ENCODE assay signal across 14 cellular contexts in genomic region chr5:39486361-39486760, GRCh38.
DNase-seq lines count a peak whose midpoint lies in the region; ATAC-seq and TF ChIP-seq lines count a peak whose summit lies in the region.
"Had no signal": no experiment of that assay in that cellular context is flagged by ENCODE, and none has a peak within 500 bp of the region (broad histone marks: within the 10 kb centered on the region; RNA-seq: fewer than 3 reads in every experiment).

No MANE protein-coding gene starts in this region.

- no peak overlapping the region for H3K14ac ChIP-seq in IMR-90 (replicated peaks; ENCODE audit: low read depth, low read length)

- peak overlapping the region; percentile 33 for H2AFZ ChIP-seq in IMR-90 (replicated peaks; ENCODE audit: low read length, poor library complexity)

- no peak overlapping the region for H4K91ac ChIP-seq in IMR-90 (ENCODE audit: insufficient read depth, low read depth, low read length)

- H2BK20ac ChIP-seq in IMR-90 (ENCODE audit: low read depth, low read length): no peak overlapping the region

- H4K5ac ChIP-seq in IMR-90 (ENCODE audit: low read depth, low read length): no peak overlapping the region

- H3K4me3 Mint-ChIP-seq in osteocyte (ENCODE audit: unreplicated experiment): no peak overlapping the region
- H3K4me3 Mint-ChIP-seq in stimulated activated memory B cell treated with anti-CD40 and anti-IgM and Interleukin-4, amounts not matched to agents 10 μg/mL and 1 μg/mL and 100 μg/mL, for 72 hours: no peak overlapping the region
- H3K4me3 Mint-ChIP-seq: CD4-positive, CD25-positive, alpha-beta regulatory T cell had no signal

- dilution Hi-C loops in IMR-90 (cut with HindIII; ENCODE audit: low sequenced_read_pairs, unreplicated experiment): no loop called here

- no CpG with 5 or more reads among the region's 1 CpG for WGBS in IMR-90 (ENCODE audit: extremely low coverage in 2 of 2, insufficient read length in 1 of 2), 2 experiments

- no peaks in the 10 kb centered on the region for H4K20me1 ChIP-seq in IMR-90 (ENCODE audit: insufficient read depth, low read length)
- H4K20me1 ChIP-seq: BLaER1 treated with 17β-estradiol and CSF1 and Interleukin-3, amounts not matched to agents 10 nM and 100 nM had no signal

- no peak overlapping the region for H3K4ac ChIP-seq in IMR-90 (ENCODE audit: low read depth, low read length)

- peaks cover 9% of the 10 kb centered on the region for H3K9me3 Mint-ChIP-seq in osteocyte (ENCODE audit: unreplicated experiment)
- no peaks in the 10 kb centered on the region for H3K9me3 Mint-ChIP-seq in stimulated activated memory B cell treated with anti-CD40 and anti-IgM and Interleukin-4, amounts not matched to agents 10 μg/mL and 1 μg/mL and 100 μg/mL, for 72 hours

- H3K4me1 ChIP-seq in IMR-90 (ENCODE audit: control insufficient read depth, insufficient read depth, low read length): no peaks in the 10 kb centered on the region; the same call in 1 of the 2 replicates
- H3K4me1 ChIP-seq in upper lobe of right lung: peaks cover 5% of the 10 kb centered on the region

- H2AK5ac ChIP-seq in IMR-90 (ENCODE audit: low read depth, low read length): no peak overlapping the region

- POLR2A ChIA-PET in IMR-90 (lab: Charles Lee; ENCODE audit: unreplicated experiment): no interaction called here

- no peak overlapping the region for H3K9ac ChIP-seq in IMR-90 (ENCODE audit: low read depth, low read length)
- H3K9ac ChIP-seq: BLaER1 treated with 17β-estradiol and CSF1 and Interleukin-3, amounts not matched to agents 10 nM and 100 nM had no signal

- no peak overlapping the region for H2AK9ac ChIP-seq in IMR-90 (replicated peaks; ENCODE audit: low read depth, low read length, poor library complexity)

- TF ChIP-seq CTCF in IMR-90 (conservative IDR thresholded peaks at IDR 0.05; ENCODE audit: low read depth, low read length) (no peak), osteocyte (IDR thresholded peaks at IDR 0.05) (no peak), upper lobe of right lung (IDR thresholded peaks at IDR 0.05) (no peak)

- no peaks in the 10 kb centered on the region for H3K27me3 Mint-ChIP-seq in osteocyte (ENCODE audit: unreplicated experiment)
- no peaks in the 10 kb centered on the region for H3K27me3 Mint-ChIP-seq in stimulated activated memory B cell treated with anti-CD40 and anti-IgM and Interleukin-4, amounts not matched to agents 10 μg/mL and 1 μg/mL and 100 μg/mL, for 72 hours

- no peak overlapping the region for H3K56ac ChIP-seq in IMR-90 (ENCODE audit: extremely low read depth, insufficient read depth, low read length)

- no peak for TF ChIP-seq RAD21 in IMR-90 (IDR thresholded peaks at IDR 0.05; ENCODE audit: low read length)

- no peak overlapping the region for H3K18ac ChIP-seq in IMR-90 (ENCODE audit: low read depth, low read length)

- no peak overlapping the region for H2BK5ac ChIP-seq in IMR-90 (ENCODE audit: low read depth, low read length, poor library complexity, severe bottlenecking)

- peaks cover 5% of the 10 kb centered on the region for H3K36me3 Mint-ChIP-seq in osteocyte (ENCODE audit: unreplicated experiment)
- H3K36me3 Mint-ChIP-seq in stimulated activated memory B cell treated with anti-CD40 and anti-IgM and Interleukin-4, amounts not matched to agents 10 μg/mL and 1 μg/mL and 100 μg/mL, for 72 hours: no peaks in the 10 kb centered on the region
- H3K36me3 Mint-ChIP-seq: CD4-positive, CD25-positive, alpha-beta regulatory T cell had no signal

- no peak for DNase-seq in IMR-90
- DNase-seq in glomerular visceral epithelial cell (ENCODE audit: extremely low spot score): peak; percentile 11
- DNase-seq in osteocyte (ENCODE audit: extremely low spot score, unreplicated experiment): no peak
- peak; percentile 75 for DNase-seq in upper lobe of right lung
- DNase-seq: ACHN; Calu3; CD4-positive, CD25-positive, alpha-beta regulatory T cell; DMS 273 treated with DMSO at 0.1 percent for 48 hours; HCEC 1CT had no signal

- peak overlapping the region; percentile 59 for H3K27ac Mint-ChIP-seq in osteocyte (ENCODE audit: unreplicated experiment)
- no peak overlapping the region for H3K27ac Mint-ChIP-seq in stimulated activated memory B cell treated with anti-CD40 and anti-IgM and Interleukin-4, amounts not matched to agents 10 μg/mL and 1 μg/mL and 100 μg/mL, for 72 hours
- H3K27ac Mint-ChIP-seq: CD4-positive, CD25-positive, alpha-beta regulatory T cell had no signal

- H3K4me3 ChIP-seq in IMR-90 (ENCODE audit: insufficient read depth, low read depth, low read length): no peak overlapping the region
- H3K4me3 ChIP-seq in upper lobe of right lung: no peak overlapping the region
- H3K4me3 ChIP-seq: BLaER1 treated with 17β-estradiol and CSF1 and Interleukin-3, amounts not matched to agents 10 nM and 100 nM; GM12878 had no signal

- ATAC-seq in IMR-90 (ENCODE audit: low read depth) (no peak), upper lobe of right lung (peak; percentile 91), HG03460 (IDR thresholded peaks at IDR 0.05; ENCODE audit: unreplicated experiment) (no peak), HG02588 (IDR thresholded peaks at IDR 0.05; ENCODE audit: unreplicated experiment) (no peak)
- ATAC-seq in stimulated activated memory B cell treated with anti-CD40 and anti-IgM and Interleukin-4, amounts not matched to agents 10 μg/mL and 1 μg/mL and 100 μg/mL, for 72 hours: no peak
- ATAC-seq: GM12878 had no signal

- in situ Hi-C loops in IMR-90 (cut with MboI; ENCODE audit: low sequenced_read_pairs): no loop called here

- peaks cover 15% of the 10 kb centered on the region for H3K4me1 Mint-ChIP-seq in osteocyte (ENCODE audit: unreplicated experiment)
- no peaks in the 10 kb centered on the region for H3K4me1 Mint-ChIP-seq in stimulated activated memory B cell treated with anti-CD40 and anti-IgM and Interleukin-4, amounts not matched to agents 10 μg/mL and 1 μg/mL and 100 μg/mL, for 72 hours
- H3K4me1 Mint-ChIP-seq: CD4-positive, CD25-positive, alpha-beta regulatory T cell had no signal

- H2BK15ac ChIP-seq in IMR-90 (ENCODE audit: low read depth, low read length): no peak overlapping the region

- H3K27ac ChIP-seq in IMR-90 (ENCODE audit: insufficient read depth, low read length) (no peak overlapping the region), upper lobe of right lung (no peak overlapping the region)

- no peaks in the 10 kb centered on the region for H3K9me1 ChIP-seq in IMR-90 (ENCODE audit: insufficient read depth, low read length)

- H3K79me1 ChIP-seq in IMR-90 (ENCODE audit: low read depth in 1 of 2, low read length in 2 of 2): no peaks in the 10 kb centered on the region

- H3K27me3 ChIP-seq in IMR-90 (ENCODE audit: control insufficient read depth, insufficient read depth, low read length): no peaks in the 10 kb centered on the region
- no peaks in the 10 kb centered on the region for H3K27me3 ChIP-seq in upper lobe of right lung
- H3K27me3 ChIP-seq: BLaER1 treated with 17β-estradiol and CSF1 and Interleukin-3, amounts not matched to agents 10 nM and 100 nM had no signal

- H3K9me3 ChIP-seq in IMR-90 (ENCODE audit: control insufficient read depth, insufficient read depth, low read length) (peaks cover 6% of the 10 kb centered on the region), upper lobe of right lung (peaks cover 4% of the 10 kb centered on the region)

- no peak overlapping the region for H2BK120ac ChIP-seq in IMR-90 (ENCODE audit: low read depth, low read length)

- H3K36me3 ChIP-seq in IMR-90 (ENCODE audit: control insufficient read depth, insufficient read depth, low read length) (no peaks in the 10 kb centered on the region), upper lobe of right lung (no peaks in the 10 kb centered on the region)
- H3K36me3 ChIP-seq: BLaER1 treated with 17β-estradiol and CSF1 and Interleukin-3, amounts not matched to agents 10 nM and 100 nM had no signal

- no peak overlapping the region for H3K4me2 ChIP-seq in IMR-90 (ENCODE audit: low read depth, low read length)

- no peak overlapping the region for H4K8ac ChIP-seq in IMR-90 (ENCODE audit: low read depth in 2 of 2, low read length in 2 of 2)

- H3K23ac ChIP-seq in IMR-90 (ENCODE audit: low read depth, low read length): no peak overlapping the region

- TF ChIP-seq POLR2A in IMR-90 (IDR thresholded peaks at IDR 0.05; ENCODE audit: low read depth, low read length): no peak

- CTCF ChIA-PET in IMR-90 (lab: Yijun Ruan, JAX): no interaction called here

- BruUV-seq in IMR-90 (replicated peaks; lab: Mats Ljungman, UMichigan): no TSS peak

- intact Hi-C loops in IMR-90 (cut with micrococcal nuclease): no loop called here
- intact Hi-C loops in upper lobe of right lung (cut with DNase I): no loop called here

TF ChIP-seq in IMR-90, 13 proteins besides CTCF, POLR2A, EP300 and RAD21:
- TF ChIP-seq USF2 (IDR thresholded peaks at IDR 0.05; ENCODE audit: low read depth, low read length) (no peak), CEBPB (IDR thresholded peaks at IDR 0.05; ENCODE audit: low read depth, low read length) (no peak), MXI1 (IDR thresholded peaks at IDR 0.05; ENCODE audit: borderline replicate concordance, low read depth, low read length) (no peak), RCOR1 (IDR thresholded peaks at IDR 0.05; ENCODE audit: insufficient replicate concordance, low read length) (no peak), NFE2L2 (IDR thresholded peaks at IDR 0.05; ENCODE audit: low read depth, low read length) (no peak), ELK1 (IDR thresholded peaks at IDR 0.05; ENCODE audit: borderline replicate concordance, low read depth, low read length) (no peak), RFX5 (IDR thresholded peaks at IDR 0.05; ENCODE audit: low read depth, low read length) (no peak), SMC3 (IDR thresholded peaks at IDR 0.05; ENCODE audit: low read depth, low read length) (no peak), MAFK (IDR thresholded peaks at IDR 0.05; ENCODE audit: low read depth, low read length) (no peak), BHLHE40 (IDR thresholded peaks at IDR 0.05; ENCODE audit: low read depth, low read length) (no peak)

Comparison
In these comparisons a context has a peak if more than half of its experiments do, and no peak if none do; other contexts are left out.
1. DNase-seq: peak in glomerular visceral epithelial cell (single experiment) and upper lobe of right lung (single experiment); none in IMR-90 (single experiment) and osteocyte (single experiment).